Comparison of ENCODE assay signal across 15 cellular contexts in the genomic region with DNA sequence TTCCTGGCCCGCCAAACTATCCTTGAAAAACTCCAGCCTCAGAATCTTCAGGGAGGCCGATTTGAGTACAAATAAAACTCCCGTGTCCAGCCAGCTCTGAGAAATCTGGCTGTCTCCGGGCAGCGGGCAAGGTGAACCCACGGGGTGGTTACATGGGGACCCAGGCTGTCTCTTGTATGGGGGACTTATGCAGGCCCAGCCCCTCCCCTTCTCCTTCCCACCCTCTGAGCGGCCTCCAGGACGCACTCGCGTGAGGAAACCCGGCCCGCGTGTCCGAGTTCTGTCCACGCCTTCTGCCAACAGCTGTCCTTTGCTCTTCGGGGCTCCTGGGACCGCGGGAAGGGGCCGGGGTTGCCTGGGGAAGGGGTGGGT. TPM values are rescaled to one million over a fixed set of nuclear protein-coding genes. Genes with fewer than 3 reads are reported as not detected.
DNase-seq lines count a peak whose midpoint lies in the region; ATAC-seq and TF ChIP-seq lines count a peak whose summit lies in the region.
"Had no signal": no experiment of that assay in that cellular context is flagged by ENCODE, and none has a peak within 500 bp of the region (broad histone marks: within the 10 kb centered on the region; RNA-seq: fewer than 3 reads in every experiment).

No MANE protein-coding gene starts in this region.

- H3K9me2 ChIP-seq in PC-3 (replicated peaks; ENCODE audit: low read length) (no peaks in the 10 kb centered on the region), hepatocyte (replicated peaks; ENCODE audit: insufficient read depth) (no peaks in the 10 kb centered on the region)

- H4K20me1 ChIP-seq in PC-3 (ENCODE audit: low read length) (no peaks in the 10 kb centered on the region), hepatocyte (ENCODE audit: insufficient read depth, poor library complexity, severe bottlenecking) (no peaks in the 10 kb centered on the region), smooth muscle cell (ENCODE audit: low read depth) (no peaks in the 10 kb centered on the region)

- intact Hi-C loops in Right ventricle myocardium superior (cut with DNase I) = loop anchor here (10.0 kb wide), 1 partner anchor 431 kb away; no protein-coding TSS in a partner anchor
- intact Hi-C loops in left ventricle myocardium superior (cut with micrococcal nuclease) = loop anchor here (10.0 kb wide), 1 partner anchor 661 kb away; no protein-coding TSS in a partner anchor
- intact Hi-C loops in PC-3 (cut with micrococcal nuclease) = loop anchor here (10.0 kb wide), 1 partner anchor 491 kb away; no protein-coding TSS in a partner anchor

- peak overlapping the region; percentile 92 for H2AFZ ChIP-seq in PC-3 (ENCODE audit: low read length)
- peak overlapping the region; percentile 71 for H2AFZ ChIP-seq in hepatocyte
- H2AFZ ChIP-seq in smooth muscle cell (ENCODE audit: low read depth) = no peak overlapping the region

- no peaks in the 10 kb centered on the region for H3K79me2 ChIP-seq in PC-3 (ENCODE audit: low read length)
- no peaks in the 10 kb centered on the region for H3K79me2 ChIP-seq in hepatocyte
- H3K79me2 ChIP-seq in smooth muscle cell (ENCODE audit: low read depth) = no peaks in the 10 kb centered on the region

- H3K9ac ChIP-seq in PC-3 (ENCODE audit: low read length) = no peak overlapping the region
- no peak overlapping the region for H3K9ac ChIP-seq in smooth muscle cell (ENCODE audit: low read depth)

- peak overlapping the region; percentile 84 for H3K4me2 ChIP-seq in PC-3 (ENCODE audit: low read length)
- H3K4me2 ChIP-seq in hepatocyte = peak overlapping the region; percentile 68
- peak overlapping the region; percentile 59 for H3K4me2 ChIP-seq in smooth muscle cell

- H3K36me3 ChIP-seq in PC-3 (ENCODE audit: low read depth, low read length) (no peaks in the 10 kb centered on the region), hepatocyte (replicated peaks; ENCODE audit: insufficient read depth, low read depth) (no peaks in the 10 kb centered on the region), smooth muscle cell (ENCODE audit: low read depth) (no peaks in the 10 kb centered on the region)
- H3K36me3 ChIP-seq: gastrocnemius medialis, SJSA1 had no signal

- peak overlapping the region; percentile 57 for H3K4me3 ChIP-seq in PC-3 (ENCODE audit: low read length)
- H3K4me3 ChIP-seq in hepatocyte = no peak overlapping the region
- H3K4me3 ChIP-seq in smooth muscle cell = no peak overlapping the region
- H3K4me3 ChIP-seq: psoas muscle, SJSA1 had no signal

- no peak overlapping the region for H3K27ac ChIP-seq in PC-3 (ENCODE audit: low read length)
- no peak overlapping the region for H3K27ac ChIP-seq in hepatocyte
- H3K27ac ChIP-seq in smooth muscle cell (ENCODE audit: low read depth) = no peak overlapping the region
- H3K27ac ChIP-seq in RWPE1 = no peak overlapping the region
- H3K27ac ChIP-seq: epithelial cell of prostate, gastrocnemius medialis, psoas muscle, SJSA1 had no signal

- no peak for DNase-seq in Right ventricle myocardium superior
- no peak for DNase-seq in left ventricle myocardium superior
- no peak for DNase-seq in PC-3
- no peak for DNase-seq in hepatocyte (ENCODE audit: low spot score)
- no peak for DNase-seq in smooth muscle cell (lab: John Stamatoyannopoulos, UW; ENCODE audit: unreplicated experiment)
- DNase-seq in DMS153 treated with DMSO at 0.1 percent for 48 hours (lab: John Stamatoyannopoulos, UW; ENCODE audit: unreplicated experiment) = no peak
- DNase-seq in RWPE1 (ENCODE audit: low spot score) = no peak
- DNase-seq: gastrocnemius medialis had no signal

- H3K4me1 ChIP-seq in PC-3 (ENCODE audit: insufficient read depth, low read length) (peaks cover 10% of the 10 kb centered on the region; the same call in 1 of the 2 replicates), hepatocyte (ENCODE audit: insufficient read depth) (peaks cover 4% of the 10 kb centered on the region), smooth muscle cell (ENCODE audit: low read depth) (peaks cover 20% of the 10 kb centered on the region)
- H3K4me1 ChIP-seq: psoas muscle had no signal

- peaks cover 8% of the 10 kb centered on the region; the same call in 1 of the 2 replicates for H3K27me3 ChIP-seq in PC-3 (ENCODE audit: low read length)
- H3K27me3 ChIP-seq in hepatocyte = peaks cover 3% of the 10 kb centered on the region
- no peaks in the 10 kb centered on the region for H3K27me3 ChIP-seq in smooth muscle cell (ENCODE audit: low read depth)

- POLR2A ChIA-PET in PC-3 (lab: Charles Lee; ENCODE audit: unreplicated experiment) = no interaction called here
- POLR2A ChIA-PET in RWPE1 (lab: Yijun Ruan, JAX; ENCODE audit: low non-redundant PET) = no interaction called here

- WGBS in hepatocyte (ENCODE audit: low lambda C conversion rate, missing lambda C conversion rate) = 51% methylated on average over 19 of the region's 19 CpGs
- WGBS in smooth muscle cell (ENCODE audit: low lambda C conversion rate) = 75% methylated on average over 9 of the region's 19 CpGs

- H3K9me3 ChIP-seq in PC-3 (ENCODE audit: low read length) (no peaks in the 10 kb centered on the region), hepatocyte (ENCODE audit: low read depth) (no peaks in the 10 kb centered on the region), smooth muscle cell (replicated peaks; ENCODE audit: low read depth) (no peaks in the 10 kb centered on the region)
- H3K9me3 ChIP-seq: gastrocnemius medialis, psoas muscle, SJSA1 had no signal

- CTCF ChIA-PET in PC-3 (lab: Charles Lee) (interaction anchor here (0.6 kb wide), 3 partner anchors 123 to 431 kb away, joined by 3 read pairs; no protein-coding TSS in a partner anchor), RWPE1 (lab: Yijun Ruan, JAX) (interaction anchor here (0.6 to 5.4 kb wide), 55 partner anchors 9 to 908 kb away, joined by 3 to 35 read pairs (median 4); no protein-coding TSS in a partner anchor)

- ATAC-seq in Right ventricle myocardium superior (ENCODE audit: poor library complexity) (peak; percentile 27), left ventricle myocardium superior (no peak), PC-3 (no peak), HG03159 (IDR thresholded peaks at IDR 0.05; ENCODE audit: unreplicated experiment) (no peak)

- BruUV-seq in PC-3 (replicated peaks; lab: Mats Ljungman, UMichigan) = no TSS peak

- H3F3A ChIP-seq in PC-3 (ENCODE audit: low read length, unreplicated experiment) (no peaks in the 10 kb centered on the region), smooth muscle cell (ENCODE audit: low read depth) (no peaks in the 10 kb centered on the region)

- TF ChIP-seq CTCF in PC-3 (conservative IDR thresholded peaks at IDR 0.05; ENCODE audit: low read depth, low read length) = no peak
- no peak for TF ChIP-seq CTCF in hepatocyte (IDR thresholded peaks at IDR 0.05; ENCODE audit: poor library complexity)
- no peak for TF ChIP-seq CTCF in smooth muscle cell (IDR thresholded peaks at IDR 0.05; ENCODE audit: borderline replicate concordance, insufficient read depth, poor library complexity, severe bottlenecking)
- no peak for TF ChIP-seq CTCF in RWPE1 (conservative IDR thresholded peaks at IDR 0.05; ENCODE audit: low read depth)

RNA-seq across cellular contexts. Expression of a gene that starts 36.3 kb away (rescaled TPM):
- total RNA-seq in Right ventricle myocardium superior = 90.2 TPM
- total RNA-seq in left ventricle myocardium superior = 93.8 TPM
- 100 and 120 TPM in 2 replicates for total RNA-seq in PC-3 (2014; rRNA removed)
- 71.9 TPM in 2 replicates for total RNA-seq in hepatocyte
- 65.8 and 70.0 TPM in 2 replicates for polyA plus RNA-seq in hepatocyte
- 45.9 and 50.7 TPM in 2 replicates for total RNA-seq in smooth muscle cell
- 34.2 and 49.2 TPM in 2 replicates for polyA plus RNA-seq in smooth muscle cell

RNA-seq across cellular contexts. Expression of a gene that starts 43.0 kb away (rescaled TPM):
- total RNA-seq in Right ventricle myocardium superior = not detected
- total RNA-seq in left ventricle myocardium superior = 0.25 TPM
- not detected in 2 replicates for total RNA-seq in PC-3 (2014; rRNA removed)
- total RNA-seq in hepatocyte = not detected in 2 replicates
- polyA plus RNA-seq in hepatocyte = 0.43 and 1.1 TPM in 2 replicates
- 6.5 TPM in 1 of 2 replicates, not detected in the other for total RNA-seq in smooth muscle cell
- 0.22 and 0.35 TPM in 2 replicates for polyA plus RNA-seq in smooth muscle cell
- total RNA-seq: activated CD4-positive, alpha-beta memory T cell treated with anti-CD3 and anti-CD28 coated beads, Interleukin-2, amount 10 ng/mL, durations not matched to agents 7 days and 5 days; G401; OCI-LY7; SJSA1 had no signal
